Comparison of ENCODE assay signal across 21 cellular contexts in genomic region chr9:131528886-131529505, GRCh38. TPM values are rescaled to one million over a fixed set of nuclear protein-coding genes. Genes with fewer than 3 reads are reported as not detected.
A peak's percentile ranks its signal among the peaks of the same experiment; 100 is the strongest.
DNase-seq lines count a peak whose midpoint lies in the region; ATAC-seq and TF ChIP-seq lines count a peak whose summit lies in the region.
"Had no signal": no experiment of that assay in that cellular context is flagged by ENCODE, and none has a peak within 500 bp of the region (broad histone marks: within the 10 kb centered on the region; RNA-seq: fewer than 3 reads in every experiment).

No MANE protein-coding gene starts in this region.

- WGBS in hepatocyte (ENCODE audit: low lambda C conversion rate, missing lambda C conversion rate), result 97% methylated on average over 35 of the region's 35 CpGs
- WGBS in sigmoid colon, 2 donors, result 96 to 97% methylated on average over 35 of the region's 35 CpGs
- WGBS in endodermal cell (ENCODE audit: insufficient coverage in 1 of 2, insufficient read length in 1 of 2), 2 experiments, result 95% methylated on average over 32 to 35 of the region's 35 CpGs

- peak overlapping the region; percentile 76 for H3K4me3 ChIP-seq in Loucy (ENCODE audit: low read length, poor library complexity, severe bottlenecking)
- no peak overlapping the region for H3K4me3 ChIP-seq in hepatocyte
- H3K4me3 ChIP-seq in sigmoid colon, result no peak overlapping the region
- H3K4me3 ChIP-seq in endodermal cell (ENCODE audit: low read length), result no peak overlapping the region

- peaks cover 4% of the 10 kb centered on the region for H4K20me1 ChIP-seq in Loucy (ENCODE audit: insufficient read depth, low read length, poor library complexity, severe bottlenecking)
- H4K20me1 ChIP-seq in hepatocyte (ENCODE audit: insufficient read depth, poor library complexity, severe bottlenecking), result no peaks in the 10 kb centered on the region

- H3K4me3 Mint-ChIP-seq in activated CD8-positive, alpha-beta memory T cell treated with anti-CD3 and anti-CD28 coated beads, Interleukin-2, amount 10 ng/mL, durations not matched to agents 7 days and 5 days, result peak overlapping the region; percentile 3
- no peak overlapping the region for H3K4me3 Mint-ChIP-seq in endodermal cell

- no peak for ATAC-seq in activated CD8-positive, alpha-beta memory T cell treated with anti-CD3 and anti-CD28 coated beads, Interleukin-2, amount 10 ng/mL, durations not matched to agents 7 days and 5 days
- ATAC-seq in GM19351 (IDR thresholded peaks at IDR 0.05; ENCODE audit: unreplicated experiment), result no peak
- no peak for ATAC-seq in esophagus mucosa
- ATAC-seq: effector memory CD8-positive, alpha-beta T cell; left ventricle myocardium superior had no signal

- H3K36me3 Mint-ChIP-seq in activated CD8-positive, alpha-beta memory T cell treated with anti-CD3 and anti-CD28 coated beads, Interleukin-2, amount 10 ng/mL, durations not matched to agents 7 days and 5 days, result peaks cover 28% of the 10 kb centered on the region
- peaks cover 34% of the 10 kb centered on the region for H3K36me3 Mint-ChIP-seq in endodermal cell (ENCODE audit: low read depth)

- H3K27ac Mint-ChIP-seq in activated CD8-positive, alpha-beta memory T cell treated with anti-CD3 and anti-CD28 coated beads, Interleukin-2, amount 10 ng/mL, durations not matched to agents 7 days and 5 days, result no peak overlapping the region
- no peak overlapping the region for H3K27ac Mint-ChIP-seq in endodermal cell

- no peak for DNase-seq in activated CD8-positive, alpha-beta memory T cell treated with anti-CD3 and anti-CD28 coated beads, Interleukin-2, amount 10 ng/mL, durations not matched to agents 7 days and 5 days
- DNase-seq in activated CD8-positive, alpha-beta memory T cell treated with anti-CD3 and anti-CD28 coated beads, Interleukin-2, amount 50 U/mL, for 48 hours, result no peak
- no peak for DNase-seq in hepatocyte (ENCODE audit: low spot score)
- DNase-seq in sigmoid colon, result peak; percentile 56
- DNase-seq in endodermal cell, result no peak
- DNase-seq: ACHN; DMS79 treated with DMSO at 0.1 percent for 48 hours; effector memory CD8-positive, alpha-beta T cell; left ventricle myocardium superior; NCI-H1417 treated with DMSO at 0.1 percent for 48 hours; NCI-H69; SHP77; stimulated activated CD4-positive, alpha-beta T cell treated with anti-CD3 and anti-CD28 coated beads, Interleukin-2, amount 100 ng/mL, for 48 hours; WERI-Rb-1 had no signal

- no peak overlapping the region for H3K27ac ChIP-seq in hepatocyte
- no peak overlapping the region for H3K27ac ChIP-seq in sigmoid colon
- no peak overlapping the region for H3K27ac ChIP-seq in endodermal cell (ENCODE audit: low read depth, low read length)

- H3K9me3 Mint-ChIP-seq in activated CD8-positive, alpha-beta memory T cell treated with anti-CD3 and anti-CD28 coated beads, Interleukin-2, amount 10 ng/mL, durations not matched to agents 7 days and 5 days (ENCODE audit: low read depth), result no peaks in the 10 kb centered on the region
- no peaks in the 10 kb centered on the region for H3K9me3 Mint-ChIP-seq in endodermal cell
- H3K9me3 Mint-ChIP-seq: effector memory CD8-positive, alpha-beta T cell had no signal

- no peaks in the 10 kb centered on the region for H3K27me3 ChIP-seq in Loucy (ENCODE audit: insufficient read depth, low read length, poor library complexity, severe bottlenecking)
- H3K27me3 ChIP-seq in hepatocyte, result no peaks in the 10 kb centered on the region
- no peaks in the 10 kb centered on the region for H3K27me3 ChIP-seq in sigmoid colon
- no peaks in the 10 kb centered on the region for H3K27me3 ChIP-seq in endodermal cell (ENCODE audit: control insufficient read depth, insufficient read depth, low read length, poor library complexity, severe bottlenecking)

- no peaks in the 10 kb centered on the region for H3K9me2 ChIP-seq in Loucy (replicated peaks; ENCODE audit: low read depth, low read length)
- no peaks in the 10 kb centered on the region for H3K9me2 ChIP-seq in hepatocyte (replicated peaks; ENCODE audit: insufficient read depth)

- TF ChIP-seq POLR2A in sigmoid colon (IDR thresholded peaks at IDR 0.05), result no peak

- CTCF ChIA-PET in activated CD8-positive, alpha-beta memory T cell treated with anti-CD3 and anti-CD28 coated beads, Interleukin-2, amount 10 ng/mL, durations not matched to agents 7 days and 5 days (lab: Charles Lee), result no interaction called here

- H3K79me2 ChIP-seq in Loucy (ENCODE audit: insufficient read depth, low read length), result peaks cover 27% of the 10 kb centered on the region
- H3K79me2 ChIP-seq in hepatocyte, result peaks cover 17% of the 10 kb centered on the region

- H2AFZ ChIP-seq in Loucy (ENCODE audit: low read length), result no peak overlapping the region
- H2AFZ ChIP-seq in hepatocyte, result no peak overlapping the region

- H3K9ac ChIP-seq in Loucy (ENCODE audit: low read depth, low read length, poor library complexity, severe bottlenecking) (peak overlapping the region; percentile 77), endodermal cell (ENCODE audit: extremely low read depth, low read length, poor library complexity, severe bottlenecking) (no peak overlapping the region)

- peak overlapping the region; percentile 79 for H3K4me2 ChIP-seq in Loucy (ENCODE audit: low read depth, low read length, poor library complexity, severe bottlenecking)
- peak overlapping the region; percentile 97 for H3K4me2 ChIP-seq in hepatocyte

- peaks cover 10% of the 10 kb centered on the region for H3K4me1 Mint-ChIP-seq in activated CD8-positive, alpha-beta memory T cell treated with anti-CD3 and anti-CD28 coated beads, Interleukin-2, amount 10 ng/mL, durations not matched to agents 7 days and 5 days
- peaks cover 6% of the 10 kb centered on the region for H3K4me1 Mint-ChIP-seq in endodermal cell

- no peak for TF ChIP-seq EP300 in sigmoid colon (IDR thresholded peaks at IDR 0.05)

- H3K9me3 ChIP-seq in Loucy (ENCODE audit: insufficient read depth, low read depth, low read length), result no peaks in the 10 kb centered on the region
- no peaks in the 10 kb centered on the region for H3K9me3 ChIP-seq in hepatocyte (ENCODE audit: low read depth)
- H3K9me3 ChIP-seq in sigmoid colon, result no peaks in the 10 kb centered on the region
- no peaks in the 10 kb centered on the region for H3K9me3 ChIP-seq in endodermal cell (ENCODE audit: control insufficient read depth, low read length)

- no peaks in the 10 kb centered on the region for H3K27me3 Mint-ChIP-seq in activated CD8-positive, alpha-beta memory T cell treated with anti-CD3 and anti-CD28 coated beads, Interleukin-2, amount 10 ng/mL, durations not matched to agents 7 days and 5 days
- H3K27me3 Mint-ChIP-seq in endodermal cell (ENCODE audit: insufficient read depth), result no peaks in the 10 kb centered on the region
- H3K27me3 Mint-ChIP-seq: effector memory CD8-positive, alpha-beta T cell had no signal

- TF ChIP-seq CTCF in Loucy (conservative IDR thresholded peaks at IDR 0.05; ENCODE audit: low read length) (no peak), hepatocyte (IDR thresholded peaks at IDR 0.05; ENCODE audit: poor library complexity) (no peak), sigmoid colon (IDR thresholded peaks at IDR 0.05) (no peak), endodermal cell (conservative IDR thresholded peaks at IDR 0.05) (no peak)

- peaks cover 6% of the 10 kb centered on the region for H3K4me1 ChIP-seq in Loucy (ENCODE audit: insufficient read depth, low read length, poor library complexity, severe bottlenecking)
- peaks cover 13% of the 10 kb centered on the region for H3K4me1 ChIP-seq in hepatocyte (ENCODE audit: insufficient read depth)
- peaks cover 0 to 20% (median 15%) of the 10 kb centered on the region in 4 donors for H3K4me1 ChIP-seq in sigmoid colon
- peaks cover 5% of the 10 kb centered on the region for H3K4me1 ChIP-seq in endodermal cell (ENCODE audit: control insufficient read depth, insufficient read depth, low read length)

- H3K36me3 ChIP-seq in Loucy (ENCODE audit: insufficient read depth, low read length) (peaks cover 15% of the 10 kb centered on the region; the same call in 1 of the 2 replicates), hepatocyte (replicated peaks; ENCODE audit: insufficient read depth, low read depth) (no peaks in the 10 kb centered on the region), sigmoid colon (peaks cover 18 to 57% (median 42%) of the 10 kb centered on the region in 4 donors), endodermal cell (ENCODE audit: control insufficient read depth, insufficient read depth, low read length) (peaks cover 36% of the 10 kb centered on the region)

- no peaks in the 10 kb centered on the region for H3F3A ChIP-seq in Loucy (ENCODE audit: low read depth)

- intact Hi-C loops in sigmoid colon (cut with DNase I), result no loop called here

RNA-seq across cellular contexts. Expression of gene UCK1, which starts 2.1 kb away (rescaled TPM):
- 10 to 100 TPM; 26.1 to 29.6 TPM for total RNA-seq in activated CD8-positive, alpha-beta memory T cell treated with anti-CD3 and anti-CD28 coated beads, Interleukin-2, amount 10 ng/mL, durations not matched to agents 7 days and 5 days
- total RNA-seq in hepatocyte (22.2 and 28.0 TPM in 2 replicates), sigmoid colon (10 to 100 TPM; 35.7 to 67.5 (median 52.0) TPM), endodermal cell (10 to 100 TPM; 37.9 to 42.9 TPM), esophagus mucosa (15.3 TPM)
- polyA plus RNA-seq in hepatocyte (32.7 and 36.8 TPM in 2 replicates), sigmoid colon (10 to 100 TPM; 20.8 to 30.1 (median 28.2) TPM)
- 28.4 TPM for polyA plus RNA-seq in endodermal cell (2013, experiment 1 of 2)
- 23.8 TPM for polyA plus RNA-seq in endodermal cell (2013, experiment 2 of 2)

RNA-seq across cellular contexts. Expression of gene PRRT1B, which starts 16.3 kb away (rescaled TPM):
- total RNA-seq in activated CD8-positive, alpha-beta memory T cell treated with anti-CD3 and anti-CD28 coated beads, Interleukin-2, amount 10 ng/mL, durations not matched to agents 7 days and 5 days, result not detected
- total RNA-seq in hepatocyte (0.17 TPM in 1 of 2 replicates, not detected in the other), sigmoid colon (not detected), endodermal cell (10 to 100 TPM; 42.9 to 71.4 TPM), esophagus mucosa (not detected)
- polyA plus RNA-seq in hepatocyte (1.0 and 1.4 TPM in 2 replicates), sigmoid colon (1 to 10 TPM in 2 of 3 donors, under 1 TPM in 1; 0.45 to 3.6 (median 1.4) TPM)
- 0.93 TPM for polyA plus RNA-seq in endodermal cell (2013, experiment 1 of 2)
- polyA plus RNA-seq in endodermal cell (2013, experiment 2 of 2), result 1.1 TPM
- total RNA-seq: left ventricle myocardium superior; M059J; posterior vena cava; T-helper 1 cell treated with Interleukin-12 subunit alpha and Interleukin-12 subunit beta and Interleukin-4 antibody, amounts not matched to agents 30 ng/mL and 1 ng/mL, for 36 hours; urinary bladder had no signal
- polyA plus RNA-seq: urinary bladder had no signal

RNA-seq across cellular contexts. Expression of gene POMT1, which starts 26.3 kb away (rescaled TPM):
- 10 to 100 TPM; 41.5 to 53.7 TPM for total RNA-seq in activated CD8-positive, alpha-beta memory T cell treated with anti-CD3 and anti-CD28 coated beads, Interleukin-2, amount 10 ng/mL, durations not matched to agents 7 days and 5 days
- total RNA-seq in hepatocyte (27.4 and 35.3 TPM in 2 replicates), sigmoid colon (10 to 100 TPM; 21.9 to 61.2 (median 30.0) TPM), endodermal cell (10 to 100 TPM; 42.3 to 53.8 TPM), esophagus mucosa (13.1 TPM)
- polyA plus RNA-seq in hepatocyte (34.4 and 44.8 TPM in 2 replicates), sigmoid colon (10 to 100 TPM in 1 of 3 donors, 1 to 10 TPM in 2; 3.6 to 19.8 (median 4.4) TPM)
- 42.0 TPM for polyA plus RNA-seq in endodermal cell (2013, experiment 1 of 2)
- 35.6 TPM for polyA plus RNA-seq in endodermal cell (2013, experiment 2 of 2)

Comparison
In these comparisons a context has a peak if more than half of its experiments do, and no peak if none do; other contexts are left out.
1. RNA of gene PRRT1B, which starts 16.3 kb away (total RNA-seq): 42.9 to 71.4 TPM in endodermal cell; 0.17 TPM in hepatocyte, not detected in activated CD8-positive, alpha-beta memory T cell treated with anti-CD3 and anti-CD28 coated beads, Interleukin-2, amount 10 ng/mL, durations not matched to agents 7 days and 5 days, not detected in sigmoid colon and not detected in esophagus mucosa (single experiment); every median in the first group is over 10 times any median in the second.